ENCODE assay signal across 16 cellular contexts in the genomic region with DNA sequence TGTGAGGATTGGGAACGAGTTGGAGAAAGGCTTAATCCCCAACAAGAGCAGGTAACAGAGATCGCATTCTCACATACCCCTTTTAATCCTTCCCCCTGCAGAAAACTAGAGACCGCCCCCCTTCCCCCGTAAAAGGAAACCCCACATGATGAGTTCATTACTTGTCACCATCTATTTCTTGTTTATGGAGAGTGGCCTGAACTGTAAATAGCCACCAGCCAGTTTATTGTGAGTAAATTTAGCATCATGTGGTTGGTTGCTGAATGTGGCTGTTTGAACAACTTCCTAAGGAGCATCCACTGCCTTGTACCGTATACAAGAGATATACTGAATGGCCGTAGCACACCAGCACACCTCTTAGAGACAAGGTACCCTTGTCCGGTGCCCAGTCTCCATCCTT.
A peak's percentile ranks its signal among the peaks of the same experiment; 100 is the strongest.
DNase-seq lines count a peak whose midpoint lies in the region; ATAC-seq and TF ChIP-seq lines count a peak whose summit lies in the region.
"Had no signal": no experiment of that assay in that cellular context is flagged by ENCODE, and none has a peak within 500 bp of the region (broad histone marks: within the 10 kb centered on the region; RNA-seq: fewer than 3 reads in every experiment).

No MANE protein-coding gene starts in this region.

- H3K9me3 ChIP-seq in BLaER1 treated with 17β-estradiol and CSF1 and Interleukin-3, amounts not matched to agents 10 nM and 100 nM (replicated peaks in 1 of 11) = no peaks in the 10 kb centered on the region
- no peaks in the 10 kb centered on the region for H3K9me3 ChIP-seq in psoas muscle

- intact Hi-C loops in Right ventricle myocardium superior (cut with DNase I) (no loop called here), left cardiac atrium (cut with DNase I) (no loop called here), left ventricle myocardium superior (cut with micrococcal nuclease) (no loop called here), psoas muscle (cut with DNase I) (loop anchor here (10.0 kb wide), 2 partner anchors 49 to 89 kb away; a partner anchor contains a TSS)

- peak; percentile 18 for ATAC-seq in Right ventricle myocardium superior (ENCODE audit: poor library complexity)
- ATAC-seq in left cardiac atrium = no peak
- peak; percentile 67 for ATAC-seq in left ventricle myocardium superior
- peak; percentile 88 to 98 (median 96) for ATAC-seq in psoas muscle
- ATAC-seq in HG03139 (IDR thresholded peaks at IDR 0.05; ENCODE audit: unreplicated experiment) = no peak
- ATAC-seq in HG03045 (IDR thresholded peaks at IDR 0.05; ENCODE audit: unreplicated experiment) = no peak

- H3K4me3 ChIP-seq in BLaER1 treated with 17β-estradiol and CSF1 and Interleukin-3, amounts not matched to agents 10 nM and 100 nM = no peak overlapping the region
- no peak overlapping the region for H3K4me3 ChIP-seq in psoas muscle

- no peak overlapping the region for H3K27ac ChIP-seq in BLaER1 treated with 17β-estradiol and CSF1 and Interleukin-3, amounts not matched to agents 10 nM and 100 nM
- H3K27ac ChIP-seq in psoas muscle = peak overlapping the region; percentile 76

- no peak for DNase-seq in Right ventricle myocardium superior
- no peak for DNase-seq in left cardiac atrium
- no peak for DNase-seq in left ventricle myocardium superior
- DNase-seq in psoas muscle = no peak
- no peak for DNase-seq in SHP77 (lab: John Stamatoyannopoulos, UW)
- DNase-seq: 8988T; AML-193; C1 segment of cervical spinal cord; Calu3; CD4-positive, alpha-beta T cell; DMS 273 treated with DMSO at 0.1 percent for 48 hours; GOT3; H9 had no signal

- TF ChIP-seq CTCF in psoas muscle (IDR thresholded peaks at IDR 0.05) = no peak

- no peaks in the 10 kb centered on the region for H4K20me1 ChIP-seq in BLaER1 treated with 17β-estradiol and CSF1 and Interleukin-3, amounts not matched to agents 10 nM and 100 nM

- peaks cover 0 to 21% (median 17%) of the 10 kb centered on the region in 10 experiments; a peak in 16 of 20 replicates for H3K4me1 ChIP-seq in BLaER1 treated with 17β-estradiol and CSF1 and Interleukin-3, amounts not matched to agents 10 nM and 100 nM
- H3K4me1 ChIP-seq in psoas muscle = peaks cover 9% of the 10 kb centered on the region

- H3K9ac ChIP-seq in BLaER1 treated with 17β-estradiol and CSF1 and Interleukin-3, amounts not matched to agents 10 nM and 100 nM = no peak overlapping the region

- WGBS in psoas muscle, 3 donors = 30 to 54% (median 37%) methylated on average over 7 of the region's 7 CpGs

- H3K36me3 ChIP-seq in BLaER1 treated with 17β-estradiol and CSF1 and Interleukin-3, amounts not matched to agents 10 nM and 100 nM = peaks cover 4 to 52% (median 18%) of the 10 kb centered on the region in 11 experiments; a peak in 16 of 22 replicates
- H3K36me3 ChIP-seq in psoas muscle (ENCODE audit: insufficient read depth in 1 of 2, low read depth in 1 of 2) = peaks cover 3 to 60% of the 10 kb centered on the region in 2 donors

- peak overlapping the region in 8 of 11 experiments; percentile 40 to 67 (median 64); a peak in 17 of 22 replicates for H3K4me2 ChIP-seq in BLaER1 treated with 17β-estradiol and CSF1 and Interleukin-3, amounts not matched to agents 10 nM and 100 nM

- no peaks in the 10 kb centered on the region for H3K27me3 ChIP-seq in BLaER1 treated with 17β-estradiol and CSF1 and Interleukin-3, amounts not matched to agents 10 nM and 100 nM
- H3K27me3 ChIP-seq in psoas muscle (ENCODE audit: insufficient read depth in 3 of 3, low read length in 2 of 3) = no peaks in the 10 kb centered on the region

Comparison
In these comparisons a context has a peak if more than half of its experiments do, and no peak if none do; other contexts are left out.
1. ATAC-seq: peak in Right ventricle myocardium superior (single experiment), left ventricle myocardium superior (single experiment) and psoas muscle (4 of 4); none in left cardiac atrium (0 of 2), HG03139 (single experiment) and HG03045 (single experiment).
2. intact Hi-C loops: an anchor here in psoas muscle (10.0 kb wide); none called in Right ventricle myocardium superior, left cardiac atrium and left ventricle myocardium superior.